ENCODE assay signal across 27 cellular contexts in genomic region chr3:155228636-155229035, GRCh38.
"Had no signal": no experiment of that assay in that cellular context is flagged by ENCODE, and none has a peak within 500 bp of the region (broad histone marks: within the 10 kb centered on the region; RNA-seq: fewer than 3 reads in every experiment).

No MANE protein-coding gene starts in this region.

- H3K36me3 ChIP-seq: esophagus muscularis mucosa, gastroesophageal sphincter, heart left ventricle, left lung, ovary, sigmoid colon, stomach, thyroid gland, vagina had no signal

- H3K4me1 ChIP-seq: foreskin keratinocyte, left lung, thyroid gland had no signal

- H3K4me3 ChIP-seq: esophagus muscularis mucosa, gastroesophageal sphincter, heart left ventricle, hepatocyte, left lung, ovary, psoas muscle, sigmoid colon, stomach, thyroid gland, vagina had no signal

- ATAC-seq: foreskin keratinocyte; gastroesophageal sphincter; heart left ventricle; left lung; naive thymus-derived CD4-positive, alpha-beta T cell; psoas muscle; right cardiac atrium; stimulated activated effector memory CD8-positive, alpha-beta T cell treated with anti-CD3 and anti-CD28 coated beads, Interleukin-12 subunit alpha, Interleukin-12 subunit beta, amount 100 ng/mL, for 72 hours had no signal

- H3K27ac ChIP-seq: esophagus muscularis mucosa, foreskin keratinocyte, gastroesophageal sphincter, heart left ventricle, hepatocyte, left lung, ovary, psoas muscle, sigmoid colon, stomach, thyroid gland, vagina had no signal

- DNase-seq: dermis blood vessel endothelial cell; effector memory CD4-positive, alpha-beta T cell; foreskin keratinocyte; heart left ventricle; kidney; left lung; mesendoderm; midbrain; naive thymus-derived CD4-positive, alpha-beta T cell; nephron progenitor cell; nucleus accumbens; ovary; posterior cingulate gyrus; psoas muscle; right cardiac atrium; sigmoid colon; stimulated activated CD4-positive, alpha-beta T cell treated with anti-CD3 and anti-CD28 coated beads, Interleukin-2, amount 100 ng/mL, for 24 hours; stimulated activated CD4-positive, alpha-beta T cell treated with anti-CD3 and anti-CD28 coated beads, Interleukin-4, amount 100 ng/mL, for 24 hours; stimulated activated naive CD4-positive, alpha-beta T cell treated with Interleukin-2 at 50 U/mL for 16 hours; stomach; thyroid gland; trophoblast cell had no signal

- H3K9me3 ChIP-seq: esophagus muscularis mucosa, gastroesophageal sphincter, heart left ventricle, left lung, ovary, psoas muscle, sigmoid colon, stomach, thyroid gland, vagina had no signal

- H3K27me3 ChIP-seq: esophagus muscularis mucosa, foreskin keratinocyte, gastroesophageal sphincter, heart left ventricle, hepatocyte, left lung, ovary, sigmoid colon, stomach, thyroid gland, vagina had no signal

- H3K4me2 ChIP-seq: hepatocyte had no signal

- H2AFZ ChIP-seq: hepatocyte had no signal
